8 cellular contexts compared by ENCODE assay signal in genomic region chr3:173584834-173585831, GRCh38.
DNase-seq lines count a peak whose midpoint lies in the region; FAIRE-seq and TF ChIP-seq lines count a peak whose summit lies in the region.

No MANE protein-coding gene starts in this region.

- H3K4me1 Mint-ChIP-seq in Calu3 (ENCODE audit: low read depth, unreplicated experiment), result peaks cover 19% of the 10 kb centered on the region

- TF ChIP-seq CTCF in Calu3 (IDR thresholded peaks at IDR 0.05; ENCODE audit: unreplicated experiment), result no peak
- TF ChIP-seq CTCF in epithelial cell of proximal tubule (conservative IDR thresholded peaks at IDR 0.05; ENCODE audit: low read depth, low read length), result no peak

- no peaks in the 10 kb centered on the region for H3K27me3 Mint-ChIP-seq in Calu3 (ENCODE audit: unreplicated experiment)

- peak; percentile 64 for DNase-seq in Calu3
- peak; percentile 10 for DNase-seq in NCI-H510A (lab: John Stamatoyannopoulos, UW)
- DNase-seq in epithelial cell of proximal tubule (ENCODE audit: low read depth), result no peak
- peak; percentile 11 for DNase-seq in middle frontal gyrus (ENCODE audit: extremely low spot score, low spot score)
- DNase-seq in urothelium cell line (ENCODE audit: low spot score), result peak; percentile 9
- no peak for DNase-seq in NCI-H1092 treated with DMSO at 0.1 percent for 48 hours (lab: John Stamatoyannopoulos, UW)
- no peak for DNase-seq in DMS153 treated with DMSO at 0.1 percent for 48 hours (lab: John Stamatoyannopoulos, UW; ENCODE audit: unreplicated experiment)
- DNase-seq in Kasumi-1 (lab: John Stamatoyannopoulos, UW), result no peak

- peak overlapping the region; percentile 22 for H3K27ac Mint-ChIP-seq in Calu3 (ENCODE audit: unreplicated experiment)

- peak overlapping the region; percentile 85 for H3K4me3 Mint-ChIP-seq in Calu3 (ENCODE audit: low read depth, unreplicated experiment)

- intact Hi-C loops in Calu3 (cut with micrococcal nuclease; ENCODE audit: unreplicated experiment), result loop anchor here (1.0 to 5.0 kb wide), 6 partner anchors 107 to 807 kb away; no protein-coding TSS in a partner anchor

- FAIRE-seq in urothelium cell line (lab: Jason Lieb, UNC), result no peak

- CTCF ChIA-PET in Calu3 (lab: Charles Lee), result interaction anchor here (0.6 to 0.8 kb wide), 2 partner anchors 11 to 665 kb away, joined by 3 read pairs; no protein-coding TSS in a partner anchor

- peaks cover 15% of the 10 kb centered on the region for H3K36me3 Mint-ChIP-seq in Calu3 (ENCODE audit: insufficient read depth, unreplicated experiment)

- H3K4me3 ChIP-seq in epithelial cell of proximal tubule (ENCODE audit: low read depth, low read length), result peak overlapping the region; percentile 74

- H3K9me3 Mint-ChIP-seq in Calu3 (ENCODE audit: low read depth, unreplicated experiment), result no peaks in the 10 kb centered on the region

- BruUV-seq in Calu3 (replicated peaks; lab: Mats Ljungman, UMichigan), result no TSS peak

Comparison
In these comparisons a context has a peak if more than half of its experiments do, and no peak if none do; other contexts are left out.
1. DNase-seq: peak in Calu3 (single experiment), NCI-H510A (single experiment), middle frontal gyrus (single experiment) and urothelium cell line (single experiment); none in epithelial cell of proximal tubule (single experiment), NCI-H1092 treated with DMSO at 0.1 percent for 48 hours (single experiment), DMS153 treated with DMSO at 0.1 percent for 48 hours (single experiment) and Kasumi-1 (0 of 2).